ENCODE assay signal across 28 cellular contexts in genomic region chr4:24892778-24893177, GRCh38. TPM values are rescaled to one million over a fixed set of nuclear protein-coding genes. Genes with fewer than 3 reads are reported as not detected.
"Had no signal": no experiment of that assay in that cellular context is flagged by ENCODE, and none has a peak within 500 bp of the region (broad histone marks: within the 10 kb centered on the region; RNA-seq: fewer than 3 reads in every experiment).

No MANE protein-coding gene starts in this region.

- H3K27me3 Mint-ChIP-seq: stimulated activated naive CD8-positive, alpha-beta T cell treated with anti-CD3 and anti-CD28 coated beads, Interleukin-15, Interleukin-2, amounts not matched to agents 100 ng/mL and 50 ng/mL, for 24 hours had no signal

- H3K4me1 Mint-ChIP-seq: naive B cell; naive thymus-derived CD8-positive, alpha-beta T cell; nephron progenitor cell; neural crest cell; stimulated activated effector memory CD8-positive, alpha-beta T cell treated with anti-CD3 and anti-CD28 coated beads, Interleukin-12 subunit alpha, Interleukin-12 subunit beta, amount 100 ng/mL, for 72 hours; stimulated activated naive B cell treated with anti-CD40 and anti-IgM and Interleukin-4, amounts not matched to agents 10 μg/mL and 1 μg/mL and 100 μg/mL, for 72 hours had no signal

- H3K36me3 Mint-ChIP-seq: naive B cell; naive thymus-derived CD8-positive, alpha-beta T cell; natural killer cell treated with Interleukin-12 subunit alpha and Interleukin-12 subunit beta and Interleukin-15 and Interleukin-18, amount 100 ng/mL, for 72 hours; stimulated activated effector memory CD8-positive, alpha-beta T cell treated with anti-CD3 and anti-CD28 coated beads, Interleukin-12 subunit alpha, Interleukin-12 subunit beta, amount 100 ng/mL, for 72 hours; stimulated activated naive B cell treated with anti-CD40 and anti-IgM and Interleukin-4, amounts not matched to agents 10 μg/mL and 1 μg/mL and 100 μg/mL, for 72 hours had no signal

- ATAC-seq: naive thymus-derived CD8-positive, alpha-beta T cell; natural killer cell treated with Interleukin-12 subunit alpha and Interleukin-12 subunit beta and Interleukin-15 and Interleukin-18, amount 100 ng/mL, for 72 hours; pancreas; psoas muscle; right lobe of liver; stimulated activated effector memory CD8-positive, alpha-beta T cell treated with anti-CD3 and anti-CD28 coated beads, Interleukin-12 subunit alpha, Interleukin-12 subunit beta, amount 100 ng/mL, for 72 hours; stimulated activated naive B cell treated with anti-CD40 and anti-IgM and Interleukin-4, amounts not matched to agents 10 μg/mL and 1 μg/mL and 100 μg/mL, for 72 hours had no signal

- H3K9me3 Mint-ChIP-seq: natural killer cell treated with Interleukin-12 subunit alpha and Interleukin-12 subunit beta and Interleukin-15 and Interleukin-18, amount 100 ng/mL, for 72 hours; nephron progenitor cell; neural crest cell; stimulated activated effector memory CD8-positive, alpha-beta T cell treated with anti-CD3 and anti-CD28 coated beads, Interleukin-12 subunit alpha, Interleukin-12 subunit beta, amount 100 ng/mL, for 72 hours; stimulated activated naive B cell treated with anti-CD40 and anti-IgM and Interleukin-4, amounts not matched to agents 10 μg/mL and 1 μg/mL and 100 μg/mL, for 72 hours; stimulated activated naive CD8-positive, alpha-beta T cell treated with anti-CD3 and anti-CD28 coated beads, Interleukin-15, Interleukin-2, amounts not matched to agents 100 ng/mL and 50 ng/mL, for 24 hours had no signal

- H3K36me3 ChIP-seq: neutrophil, right atrium auricular region, right lobe of liver, thoracic aorta, thyroid gland, vagina had no signal

- H3K27me3 ChIP-seq: neutrophil, pancreas, right atrium auricular region, right lobe of liver, sigmoid colon, stomach, thyroid gland, tibial nerve, upper lobe of left lung, vagina had no signal

- H3K4me3 ChIP-seq: pancreas, psoas muscle, right atrium auricular region, right lobe of liver, sigmoid colon, stomach, thoracic aorta, thyroid gland, tibial nerve, upper lobe of left lung, vagina had no signal

- H3K4me3 Mint-ChIP-seq: naive B cell; naive thymus-derived CD8-positive, alpha-beta T cell; natural killer cell treated with Interleukin-12 subunit alpha and Interleukin-12 subunit beta and Interleukin-15 and Interleukin-18, amount 100 ng/mL, for 72 hours; nephron progenitor cell; neural crest cell; stimulated activated effector memory CD8-positive, alpha-beta T cell treated with anti-CD3 and anti-CD28 coated beads, Interleukin-12 subunit alpha, Interleukin-12 subunit beta, amount 100 ng/mL, for 72 hours; stimulated activated naive B cell treated with anti-CD40 and anti-IgM and Interleukin-4, amounts not matched to agents 10 μg/mL and 1 μg/mL and 100 μg/mL, for 72 hours; stimulated activated naive CD8-positive, alpha-beta T cell treated with anti-CD3 and anti-CD28 coated beads, Interleukin-15, Interleukin-2, amounts not matched to agents 100 ng/mL and 50 ng/mL, for 24 hours had no signal

- H3K9me3 ChIP-seq: neutrophil, pancreas, psoas muscle, right atrium auricular region, right lobe of liver, sigmoid colon, stomach, thoracic aorta, thyroid gland, tibial nerve, upper lobe of left lung, vagina had no signal

- H3K4me1 ChIP-seq: pancreas, psoas muscle, right atrium auricular region, right lobe of liver, thyroid gland, upper lobe of left lung had no signal

- DNase-seq: naive B cell; naive thymus-derived CD8-positive, alpha-beta T cell; nephron progenitor cell; nucleus accumbens; pancreas; psoas muscle; right lobe of liver; sigmoid colon; small intestine; stimulated activated CD4-positive, alpha-beta T cell treated with anti-CD3 and anti-CD28 coated beads, Interleukin-15, amount 100 ng/mL, for 24 hours; stimulated activated CD4-positive, alpha-beta T cell treated with anti-CD3 and anti-CD28 coated beads, Interleukin-2, amount 100 ng/mL, for 24 hours; stimulated activated CD4-positive, alpha-beta T cell treated with anti-CD3 and anti-CD28 coated beads, Interleukin-2, amount 100 ng/mL, for 48 hours; stimulated activated CD4-positive, alpha-beta T cell treated with anti-CD3 and anti-CD28 coated beads, Interleukin-4, amount 100 ng/mL, for 24 hours; stimulated activated naive B cell treated with anti-CD40 and anti-IgM and Interleukin-4, amounts not matched to agents 10 μg/mL and 1 μg/mL and 100 μg/mL, for 72 hours; stimulated activated naive CD4-positive, alpha-beta T cell treated with Interleukin-2 at 50 U/mL for 16 hours; stomach; thyroid gland; trophoblast cell; upper lobe of left lung had no signal

- H3K27ac ChIP-seq: neutrophil, pancreas, psoas muscle, right atrium auricular region, right lobe of liver, sigmoid colon, stomach, thoracic aorta, thyroid gland, tibial nerve, upper lobe of left lung, vagina had no signal

- H3K27ac Mint-ChIP-seq: naive B cell; naive thymus-derived CD8-positive, alpha-beta T cell; natural killer cell treated with Interleukin-12 subunit alpha and Interleukin-12 subunit beta and Interleukin-15 and Interleukin-18, amount 100 ng/mL, for 72 hours; nephron progenitor cell; stimulated activated effector memory CD8-positive, alpha-beta T cell treated with anti-CD3 and anti-CD28 coated beads, Interleukin-12 subunit alpha, Interleukin-12 subunit beta, amount 100 ng/mL, for 72 hours; stimulated activated naive B cell treated with anti-CD40 and anti-IgM and Interleukin-4, amounts not matched to agents 10 μg/mL and 1 μg/mL and 100 μg/mL, for 72 hours; stimulated activated naive CD8-positive, alpha-beta T cell treated with anti-CD3 and anti-CD28 coated beads, Interleukin-15, Interleukin-2, amounts not matched to agents 100 ng/mL and 50 ng/mL, for 24 hours had no signal

RNA-seq across cellular contexts. Expression of gene CCDC149, which starts 20.1 kb away (rescaled TPM):
- total RNA-seq: natural killer cell treated with Interleukin-12 subunit alpha and Interleukin-12 subunit beta and Interleukin-15 and Interleukin-18, amount 100 ng/mL, for 72 hours had no signal
- polyA plus RNA-seq: naive thymus-derived CD8-positive, alpha-beta T cell had no signal
